ENCODE assay signal across 8 cellular contexts in genomic region chr1:244450597-244451538, GRCh38. TPM values are rescaled to one million over a fixed set of nuclear protein-coding genes. Genes with fewer than 3 reads are reported as not detected.
DNase-seq lines count a peak whose midpoint lies in the region; ATAC-seq, FAIRE-seq and TF ChIP-seq lines count a peak whose summit lies in the region.

No MANE protein-coding gene starts in this region.

- no peaks in the 10 kb centered on the region for H3K9me3 Mint-ChIP-seq in activated CD8-positive, alpha-beta memory T cell treated with anti-CD3 and anti-CD28 coated beads, Interleukin-2, amount 10 ng/mL, durations not matched to agents 7 days and 5 days (ENCODE audit: low read depth)
- no peaks in the 10 kb centered on the region for H3K9me3 Mint-ChIP-seq in mesothelial cell of epicardium

- FAIRE-seq in endometrium (lab: Jason Lieb, UNC): peak; percentile 37

- peaks cover 35% of the 10 kb centered on the region for H3K36me3 Mint-ChIP-seq in activated CD8-positive, alpha-beta memory T cell treated with anti-CD3 and anti-CD28 coated beads, Interleukin-2, amount 10 ng/mL, durations not matched to agents 7 days and 5 days
- H3K36me3 Mint-ChIP-seq in mesothelial cell of epicardium: no peaks in the 10 kb centered on the region

- peaks cover 50% of the 10 kb centered on the region for H3K4me1 Mint-ChIP-seq in activated CD8-positive, alpha-beta memory T cell treated with anti-CD3 and anti-CD28 coated beads, Interleukin-2, amount 10 ng/mL, durations not matched to agents 7 days and 5 days
- peaks cover 66% of the 10 kb centered on the region for H3K4me1 Mint-ChIP-seq in mesothelial cell of epicardium

- H3K4me3 Mint-ChIP-seq in activated CD8-positive, alpha-beta memory T cell treated with anti-CD3 and anti-CD28 coated beads, Interleukin-2, amount 10 ng/mL, durations not matched to agents 7 days and 5 days: peak overlapping the region; percentile 97
- H3K4me3 Mint-ChIP-seq in mesothelial cell of epicardium: peak overlapping the region; percentile 81

- H3K27me3 Mint-ChIP-seq in activated CD8-positive, alpha-beta memory T cell treated with anti-CD3 and anti-CD28 coated beads, Interleukin-2, amount 10 ng/mL, durations not matched to agents 7 days and 5 days: no peaks in the 10 kb centered on the region
- H3K27me3 Mint-ChIP-seq in mesothelial cell of epicardium (ENCODE audit: low read depth): no peaks in the 10 kb centered on the region

- CTCF ChIA-PET in activated CD8-positive, alpha-beta memory T cell treated with anti-CD3 and anti-CD28 coated beads, Interleukin-2, amount 10 ng/mL, durations not matched to agents 7 days and 5 days (lab: Charles Lee): interaction anchor here (1.3 kb wide), 1 partner anchor 152 kb away, joined by 3 read pairs; no protein-coding TSS in a partner anchor

- ATAC-seq in HG02870 (IDR thresholded peaks at IDR 0.05; ENCODE audit: unreplicated experiment): peak; percentile 10
- peak; percentile 10 for ATAC-seq in activated CD8-positive, alpha-beta memory T cell treated with anti-CD3 and anti-CD28 coated beads, Interleukin-2, amount 10 ng/mL, durations not matched to agents 7 days and 5 days

- DNase-seq in NCI-H1436 (lab: John Stamatoyannopoulos, UW): peak; percentile 35
- DNase-seq in NCI-H1436 treated with DMSO at 0.1 percent for 48 hours (lab: John Stamatoyannopoulos, UW): no peak
- DNase-seq in NCI-H460 (ENCODE audit: extremely low read depth, low read depth): peak; percentile 37
- DNase-seq in activated CD8-positive, alpha-beta memory T cell treated with anti-CD3 and anti-CD28 coated beads, Interleukin-2, amount 10 ng/mL, durations not matched to agents 7 days and 5 days: peak; percentile 76
- DNase-seq in mesothelial cell of epicardium (ENCODE audit: low spot score in 2 of 2, unreplicated experiment in 2 of 2): peak; percentile 29 to 63
- peak; percentile 48 to 62 for DNase-seq in stimulated activated CD8-positive, alpha-beta memory T cell treated with anti-CD3 and anti-CD28 coated beads, Interleukin-7, amount 100 ng/mL, for 4 hours (ENCODE audit: low read depth in 2 of 2)

- no peak for TF ChIP-seq CTCF in mesothelial cell of epicardium (IDR thresholded peaks at IDR 0.05; ENCODE audit: unreplicated experiment)

- peak overlapping the region; percentile 99 for H3K27ac Mint-ChIP-seq in activated CD8-positive, alpha-beta memory T cell treated with anti-CD3 and anti-CD28 coated beads, Interleukin-2, amount 10 ng/mL, durations not matched to agents 7 days and 5 days
- H3K27ac Mint-ChIP-seq in mesothelial cell of epicardium: peak overlapping the region; percentile 92

RNA-seq across cellular contexts. Expression of gene ADSS2, which starts 0.8 kb away (rescaled TPM):
- total RNA-seq in NCI-H460 (2014; rRNA removed; shearing (Covaris generic)): 55.0 and 63.1 TPM in 2 replicates
- 69.0 and 76.8 TPM in 2 replicates for polyA plus RNA-seq in NCI-H460 (2014; cell fraction: nucleus; rRNA removed)
- total RNA-seq in activated CD8-positive, alpha-beta memory T cell treated with anti-CD3 and anti-CD28 coated beads, Interleukin-2, amount 10 ng/mL, durations not matched to agents 7 days and 5 days: 10 to 100 TPM; 52.0 to 66.7 TPM
- total RNA-seq in mesothelial cell of epicardium: 50.7 to 52.6 TPM (median 52.4 TPM) in 3 replicates

RNA-seq across cellular contexts. Expression of gene CATSPERE, which starts 10.2 kb away (rescaled TPM):
- total RNA-seq in NCI-H460 (2014; rRNA removed; shearing (Covaris generic)): 0.09 TPM in 1 of 2 replicates, not detected in the other
- polyA plus RNA-seq in NCI-H460 (2014; cell fraction: nucleus; rRNA removed): 0.04 TPM in 1 of 2 replicates, not detected in the other
- total RNA-seq in activated CD8-positive, alpha-beta memory T cell treated with anti-CD3 and anti-CD28 coated beads, Interleukin-2, amount 10 ng/mL, durations not matched to agents 7 days and 5 days: under 1 TPM; 0.30 to 0.44 TPM
- total RNA-seq in mesothelial cell of epicardium: 2.2 to 2.7 TPM (median 2.5 TPM) in 3 replicates
